Comparison of ENCODE assay signal across 20 cellular contexts in the genomic region with DNA sequence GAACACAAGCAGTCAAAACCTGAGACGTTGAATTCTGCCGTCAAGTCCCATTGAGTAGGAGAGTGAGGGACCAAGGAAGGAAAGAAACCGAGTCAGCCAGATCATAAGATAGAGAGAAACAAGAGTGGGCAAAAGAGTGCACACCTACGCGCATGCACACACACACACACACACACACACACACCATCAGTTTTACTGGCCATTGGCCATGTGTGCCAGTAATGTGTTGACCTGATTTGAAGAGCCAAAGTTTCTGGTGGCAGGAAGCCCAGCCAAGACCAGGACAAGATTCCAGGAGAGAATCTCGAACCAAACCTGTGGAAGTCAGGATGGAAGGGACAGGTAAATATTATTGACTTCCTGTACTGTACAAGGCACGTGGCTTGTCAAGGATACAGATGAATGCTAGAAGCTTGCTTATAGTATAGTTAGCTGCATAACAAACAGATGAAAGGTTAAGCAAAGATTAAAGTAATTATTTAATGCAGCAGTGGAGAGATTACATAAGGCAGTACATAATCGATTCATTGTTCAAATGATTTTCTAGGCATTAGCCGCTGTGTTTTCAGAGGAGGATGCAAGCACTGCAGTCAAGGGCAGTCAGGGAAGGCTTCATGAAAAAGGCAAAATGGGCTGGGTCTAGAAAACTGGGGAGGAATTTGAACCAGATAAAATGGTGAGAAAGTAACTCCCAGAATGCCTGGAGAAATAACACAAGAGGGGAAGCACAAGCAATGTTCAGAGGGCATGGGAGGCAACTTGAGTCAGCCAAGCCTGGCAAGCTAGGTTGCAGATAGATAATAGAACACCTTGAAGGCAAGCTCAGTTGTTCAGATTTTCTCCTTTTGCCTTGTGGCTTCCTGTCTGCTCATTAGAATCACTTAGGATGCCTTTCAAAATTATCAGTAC. TPM values are rescaled to one million over a fixed set of nuclear protein-coding genes. Genes with fewer than 3 reads are reported as not detected.
DNase-seq lines count a peak whose midpoint lies in the region; ATAC-seq and TF ChIP-seq lines count a peak whose summit lies in the region.
"Had no signal": no experiment of that assay in that cellular context is flagged by ENCODE, and none has a peak within 500 bp of the region (broad histone marks: within the 10 kb centered on the region; RNA-seq: fewer than 3 reads in every experiment).

No MANE protein-coding gene starts in this region.

- H3K27me3 ChIP-seq in ascending aorta (no peaks in the 10 kb centered on the region), spleen (replicated peaks in 1 of 7) (no peaks in the 10 kb centered on the region)
- H3K27me3 ChIP-seq: heart right ventricle had no signal

- H3K9me3 ChIP-seq in ascending aorta (no peaks in the 10 kb centered on the region), spleen (no peaks in the 10 kb centered on the region)
- H3K9me3 ChIP-seq: heart right ventricle had no signal

- H3K36me3 ChIP-seq in ascending aorta: no peaks in the 10 kb centered on the region
- H3K36me3 ChIP-seq in spleen: no peaks in the 10 kb centered on the region
- H3K36me3 ChIP-seq: heart right ventricle had no signal

- no peak overlapping the region for H3K4me3 ChIP-seq in Jurkat, Clone E6-1 (ENCODE audit: low read length)
- peak overlapping the region in 1 of 2 donors; percentile 42 for H3K4me3 ChIP-seq in ascending aorta
- H3K4me3 ChIP-seq in spleen: no peak overlapping the region
- H3K4me3 ChIP-seq: heart right ventricle had no signal

- H3K4me1 ChIP-seq in ascending aorta (peaks cover 4 to 26% of the 10 kb centered on the region in 2 donors), spleen (peaks cover 10 to 70% (median 39%) of the 10 kb centered on the region in 6 donors)

- H3K27ac ChIP-seq in ascending aorta (peak overlapping the region; percentile 33 to 63), spleen (peak overlapping the region in 7 of 8 donors; percentile 6 to 63 (median 48))
- H3K27ac ChIP-seq: heart right ventricle had no signal

- peak overlapping the region; percentile 63 for H3K27ac Mint-ChIP-seq in T-helper 1 cell treated with Interleukin-12 subunit alpha and Interleukin-12 subunit beta and Interleukin-4 antibody, amounts not matched to agents 30 μg/mL and 1 μg/mL, for 36 hours
- H3K27ac Mint-ChIP-seq: natural killer cell had no signal

- TF ChIP-seq CTCF in ascending aorta (IDR thresholded peaks at IDR 0.05) (no peak), spleen (IDR thresholded peaks at IDR 0.05 in 8 of 11, conservative IDR thresholded peaks at IDR 0.05 in 3 of 11) (no peak)

- intact Hi-C loops in ascending aorta (cut with DNase I): no loop called here
- intact Hi-C loops in spleen (cut with DNase I; ENCODE audit: low total_unique reads): no loop called here

- no peaks in the 10 kb centered on the region for H3K27me3 Mint-ChIP-seq in T-helper 1 cell treated with Interleukin-12 subunit alpha and Interleukin-12 subunit beta and Interleukin-4 antibody, amounts not matched to agents 30 μg/mL and 1 μg/mL, for 36 hours (ENCODE audit: low read depth)

- H3K9me3 Mint-ChIP-seq in T-helper 1 cell treated with Interleukin-12 subunit alpha and Interleukin-12 subunit beta and Interleukin-4 antibody, amounts not matched to agents 30 μg/mL and 1 μg/mL, for 36 hours: peaks cover 13% of the 10 kb centered on the region
- H3K9me3 Mint-ChIP-seq: natural killer cell had no signal

- peaks cover 44% of the 10 kb centered on the region for H3K4me1 Mint-ChIP-seq in T-helper 1 cell treated with Interleukin-12 subunit alpha and Interleukin-12 subunit beta and Interleukin-4 antibody, amounts not matched to agents 30 μg/mL and 1 μg/mL, for 36 hours (ENCODE audit: low read depth)

- no peak for TF ChIP-seq POLR2A in spleen (IDR thresholded peaks at IDR 0.05)

- 89 to 91% (median 90%) methylated on average over 9 of the region's 9 CpGs for WGBS in spleen, 5 donors

- peaks cover 7% of the 10 kb centered on the region for H3K36me3 Mint-ChIP-seq in T-helper 1 cell treated with Interleukin-12 subunit alpha and Interleukin-12 subunit beta and Interleukin-4 antibody, amounts not matched to agents 30 μg/mL and 1 μg/mL, for 36 hours (ENCODE audit: low read depth)
- H3K36me3 Mint-ChIP-seq: natural killer cell had no signal

- no peak overlapping the region for H3K4me3 Mint-ChIP-seq in T-helper 1 cell treated with Interleukin-12 subunit alpha and Interleukin-12 subunit beta and Interleukin-4 antibody, amounts not matched to agents 30 μg/mL and 1 μg/mL, for 36 hours
- H3K4me3 Mint-ChIP-seq: natural killer cell had no signal

- ATAC-seq in HG03521 (IDR thresholded peaks at IDR 0.05; ENCODE audit: unreplicated experiment): no peak
- ATAC-seq in GM18868 (IDR thresholded peaks at IDR 0.05; ENCODE audit: unreplicated experiment): no peak
- ATAC-seq: heart right ventricle, natural killer cell had no signal

- DNase-seq in T-helper 1 cell: no peak
- peak; percentile 17 for DNase-seq in Jurkat, Clone E6-1 (ENCODE audit: low read depth, low spot score)
- DNase-seq in ascending aorta (ENCODE audit: low spot score in 2 of 2): no peak
- DNase-seq in spleen: no peak
- no peak for DNase-seq in HPDE6-E6E7 (ENCODE audit: extremely low spot score)
- DNase-seq: 8988T; activated CD4-positive, CD25-positive, alpha-beta regulatory T cell; activated CD8-positive, alpha-beta memory T cell treated with anti-CD3 and anti-CD28 coated beads, Interleukin-2, amount 50 U/mL, for 4 hours; activated gamma-delta T cell; central memory CD4-positive, alpha-beta T cell; heart right ventricle; mesenchymal stem cell; natural killer cell; NCI-H2029; NCI-H510A; Right ventricle myocardium superior; stimulated activated CD4-positive, alpha-beta T cell treated with anti-CD3 and anti-CD28 coated beads, Interleukin-4, amount 100 ng/mL, for 1 hour had no signal

RNA-seq across cellular contexts. Expression of gene HYCC1, which starts 2.7 kb away (rescaled TPM):
- polyA plus RNA-seq in Jurkat, Clone E6-1 (2012; ENCODE audit: insufficient read depth, insufficient read length): 18.4 TPM
- total RNA-seq in ascending aorta: 10.9 TPM
- total RNA-seq in spleen: 10 to 100 TPM; 40.4 to 59.0 (median 45.1) TPM
- 1 to 10 TPM; 4.0 to 7.5 (median 5.6) TPM for polyA plus RNA-seq in spleen
